In the genomic region with DNA sequence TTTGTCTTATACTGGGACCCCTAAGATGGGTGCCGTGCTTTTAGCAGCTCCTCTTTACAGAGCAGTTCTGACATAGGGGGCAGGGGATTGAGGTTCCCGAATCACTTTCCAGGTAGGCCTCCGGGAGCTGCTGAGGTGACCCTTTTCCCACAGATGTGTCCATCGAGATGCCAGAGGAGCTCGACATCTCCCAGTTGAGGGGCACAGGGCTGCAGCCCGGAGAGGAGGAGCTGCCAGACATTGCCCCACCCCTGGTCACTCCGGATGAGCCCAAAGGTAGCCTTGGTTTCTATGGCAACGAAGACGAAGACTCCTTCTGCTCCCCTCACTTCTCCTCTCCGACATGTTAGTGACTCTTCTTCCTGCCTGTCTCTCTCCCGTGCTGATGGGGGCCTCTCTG, we compare ENCODE assay signal across 13 cellular contexts. TPM values are rescaled to one million over a fixed set of nuclear protein-coding genes. Genes with fewer than 3 reads are reported as not detected.
A peak's percentile ranks its signal among the peaks of the same experiment; 100 is the strongest.
DNase-seq lines count a peak whose midpoint lies in the region; ATAC-seq and TF ChIP-seq lines count a peak whose summit lies in the region.
"Had no signal": no experiment of that assay in that cellular context is flagged by ENCODE, and none has a peak within 500 bp of the region (broad histone marks: within the 10 kb centered on the region; RNA-seq: fewer than 3 reads in every experiment).

No MANE protein-coding gene starts in this region.

- peak overlapping the region; percentile 79 for H3K27ac Mint-ChIP-seq in T-helper 17 cell
- H3K27ac Mint-ChIP-seq in endothelial cell (ENCODE audit: unreplicated experiment): no peak overlapping the region
- H3K27ac Mint-ChIP-seq: B cell; CD4-positive, alpha-beta T cell had no signal

- H3K9me3 ChIP-seq in T-helper 17 cell (ENCODE audit: control insufficient read depth, low read length, poor library complexity, severe bottlenecking): no peaks in the 10 kb centered on the region
- H3K9me3 ChIP-seq: HAP-1 had no signal

- no peak for ATAC-seq in T-helper 17 cell
- ATAC-seq in HG02798 (IDR thresholded peaks at IDR 0.05; ENCODE audit: poor library complexity, unreplicated experiment): no peak
- ATAC-seq: K562 had no signal

- H3K27me3 Mint-ChIP-seq in T-helper 17 cell: no peaks in the 10 kb centered on the region
- H3K27me3 Mint-ChIP-seq in endothelial cell (ENCODE audit: unreplicated experiment): peaks cover 14% of the 10 kb centered on the region
- H3K27me3 Mint-ChIP-seq: B cell; CD4-positive, alpha-beta T cell had no signal

- intact Hi-C loops in posterior vena cava (cut with DNase I): no loop called here

- H3K4me1 Mint-ChIP-seq in T-helper 17 cell (peaks cover 11% of the 10 kb centered on the region), endothelial cell (ENCODE audit: unreplicated experiment) (peaks cover 3% of the 10 kb centered on the region)

- H3K36me3 Mint-ChIP-seq in T-helper 17 cell (ENCODE audit: low read depth) (peaks cover 2% of the 10 kb centered on the region), endothelial cell (ENCODE audit: low read depth, unreplicated experiment) (peaks cover 49% of the 10 kb centered on the region)

- no peak overlapping the region for H3K4me3 Mint-ChIP-seq in T-helper 17 cell
- H3K4me3 Mint-ChIP-seq in endothelial cell (ENCODE audit: unreplicated experiment): peak overlapping the region; percentile 8
- H3K4me3 Mint-ChIP-seq: B cell; CD4-positive, alpha-beta T cell had no signal

- H3K9me3 Mint-ChIP-seq in endothelial cell (ENCODE audit: unreplicated experiment): no peaks in the 10 kb centered on the region
- H3K9me3 Mint-ChIP-seq: CD4-positive, alpha-beta T cell had no signal

- H3K27ac ChIP-seq in 22Rv1: 0 out of 2 replicates have a peak overlapping the region, but pooled peaks have one; percentile 4
- no peak overlapping the region for H3K27ac ChIP-seq in caudate nucleus (ENCODE audit: low read depth, low read length)

- no peak for TF ChIP-seq CTCF in 22Rv1 (IDR thresholded peaks at IDR 0.05)
- no peak for TF ChIP-seq CTCF in endothelial cell (IDR thresholded peaks at IDR 0.05; ENCODE audit: unreplicated experiment)

- DNase-seq in T-helper 17 cell: no peak
- no peak for DNase-seq in endothelial cell (ENCODE audit: low spot score)
- peak; percentile 64 for DNase-seq in posterior vena cava (ENCODE audit: low spot score)
- no peak for DNase-seq in EL
- DNase-seq in caudate nucleus (lab: John Stamatoyannopoulos, UW): no peak
- DNase-seq: C1 segment of cervical spinal cord; CD4-positive, alpha-beta T cell; DMS79 had no signal

RNA-seq across cellular contexts. Expression of a gene that starts 4.3 kb away (rescaled TPM):
- total RNA-seq in T-helper 17 cell: 100 to 1,000 TPM; 140 to 144 TPM
- 356 TPM for total RNA-seq in endothelial cell (ENCODE audit: unreplicated experiment)
- total RNA-seq in posterior vena cava: 100 to 1,000 TPM; 303 to 366 TPM

RNA-seq across cellular contexts. Expression of a gene that starts 10.1 kb away (rescaled TPM):
- total RNA-seq in T-helper 17 cell (1 to 10 TPM; 6.7 to 8.7 TPM), endothelial cell (ENCODE audit: unreplicated experiment) (6.7 TPM), posterior vena cava (1 to 10 TPM; 4.9 to 6.9 TPM)

RNA-seq across cellular contexts. Expression of a gene that starts 11.1 kb away (rescaled TPM):
- 10 to 100 TPM; 65.7 to 76.1 TPM for total RNA-seq in T-helper 17 cell
- total RNA-seq in endothelial cell (ENCODE audit: unreplicated experiment): 119 TPM
- total RNA-seq in posterior vena cava: 10 to 100 TPM; 87.0 to 91.1 TPM

RNA-seq across cellular contexts. Expression of a gene that starts 11.9 kb away (rescaled TPM):
- under 1 TPM; 0.65 to 0.87 TPM for total RNA-seq in T-helper 17 cell
- total RNA-seq in endothelial cell (ENCODE audit: unreplicated experiment): 6.2 TPM
- under 1 TPM; 0.46 to 0.52 TPM for total RNA-seq in posterior vena cava

RNA-seq across cellular contexts. Expression of a gene that starts 22.3 kb away (rescaled TPM):
- under 1 TPM; 0.26 to 0.45 TPM for total RNA-seq in T-helper 17 cell
- total RNA-seq in endothelial cell (ENCODE audit: unreplicated experiment): 9.0 TPM
- 1 to 10 TPM; 3.6 to 4.0 TPM for total RNA-seq in posterior vena cava
